Comparison of ENCODE assay signal across 8 cellular contexts in genomic region chr2:43609304-43609883, GRCh38. TPM values are rescaled to one million over a fixed set of nuclear protein-coding genes. Genes with fewer than 3 reads are reported as not detected.
DNase-seq lines count a peak whose midpoint lies in the region; FAIRE-seq and TF ChIP-seq lines count a peak whose summit lies in the region.

No MANE protein-coding gene starts in this region.

- no peaks in the 10 kb centered on the region for H3K27me3 ChIP-seq in bronchial epithelial cell (ENCODE audit: control insufficient read depth, insufficient read depth, low read length)

- H3K9me3 ChIP-seq in kidney (ENCODE audit: control insufficient read depth in 1 of 2, low read length in 2 of 2), result no peaks in the 10 kb centered on the region

- no peaks in the 10 kb centered on the region for H3K36me3 ChIP-seq in bronchial epithelial cell (ENCODE audit: control insufficient read depth, insufficient read depth, low read length)
- H3K36me3 ChIP-seq in kidney (ENCODE audit: control insufficient read depth in 1 of 2, insufficient read depth in 2 of 2, low read length in 2 of 2), result no peaks in the 10 kb centered on the region

- H3K27ac ChIP-seq in 22Rv1 (no peak overlapping the region), kidney (ENCODE audit: low read depth in 2 of 2, low read length in 2 of 2) (no peak overlapping the region)

- intact Hi-C loops in kidney (cut with DNase I), result no loop called here

- DNase-seq in Daoy (ENCODE audit: low read depth) (peak; percentile 52), HuH-7 (ENCODE audit: low spot score) (peak; percentile 40), RPMI7951 (ENCODE audit: low read depth) (peak; percentile 54), bronchial epithelial cell (ENCODE audit: low read depth) (peak; percentile 48), kidney (no peak), stromal cell of bone marrow (ENCODE audit: low read depth) (peak; percentile 28), NCI-H128 (lab: John Stamatoyannopoulos, UW; ENCODE audit: unreplicated experiment) (no peak)

- TF ChIP-seq CTCF in 22Rv1 (IDR thresholded peaks at IDR 0.05), result peak; percentile 71
- TF ChIP-seq CTCF in bronchial epithelial cell (IDR thresholded peaks at IDR 0.05; ENCODE audit: insufficient read depth, low read length, severe bottlenecking), result peak; percentile 61
- TF ChIP-seq CTCF in kidney (IDR thresholded peaks at IDR 0.05; ENCODE audit: borderline replicate concordance, extremely low read depth, insufficient read depth), result peak; percentile 75

- no peak for FAIRE-seq in bronchial epithelial cell (lab: Jason Lieb, UNC)
- FAIRE-seq in kidney (lab: Jason Lieb, UNC), result no peak

- H3K4me3 ChIP-seq in bronchial epithelial cell (ENCODE audit: low read depth, low read length) (no peak overlapping the region), kidney (ENCODE audit: low read length in 2 of 2) (no peak overlapping the region)

- no peak overlapping the region for H3K9ac ChIP-seq in kidney (ENCODE audit: low read length in 2 of 2)

- H3K4me1 ChIP-seq in kidney (ENCODE audit: control insufficient read depth in 1 of 2, insufficient read depth in 1 of 2, low read depth in 1 of 2, low read length in 2 of 2), result peaks cover 0 to 2% of the 10 kb centered on the region in 2 donors

RNA-seq across cellular contexts. Expression of gene THADA, which starts 13.6 kb away (rescaled TPM):
- total RNA-seq in Daoy (2014; rRNA removed; shearing (Covaris generic)), result 29.3 and 30.2 TPM in 2 replicates
- total RNA-seq in RPMI7951 (2014; rRNA removed; shearing (Covaris generic)), result 17.6 and 22.0 TPM in 2 replicates
- total RNA-seq in bronchial epithelial cell, result 22.1 and 25.8 TPM in 2 replicates
- total RNA-seq in kidney, result 45.1 TPM
- polyA plus RNA-seq in kidney (ENCODE audit: insufficient read depth, low read depth, low replicate concordance), result 21.4 TPM

RNA-seq across cellular contexts. Expression of gene PLEKHH2, which starts 27.7 kb away (rescaled TPM):
- total RNA-seq in Daoy (2014; rRNA removed; shearing (Covaris generic)), result 0.51 and 1.2 TPM in 2 replicates
- 0.59 and 0.72 TPM in 2 replicates for total RNA-seq in RPMI7951 (2014; rRNA removed; shearing (Covaris generic))
- total RNA-seq in bronchial epithelial cell, result 1.8 and 4.5 TPM in 2 replicates
- 25.0 TPM for total RNA-seq in kidney
- 4.3 TPM for polyA plus RNA-seq in kidney (ENCODE audit: insufficient read depth, low read depth, low replicate concordance)

Comparison
In these comparisons a context has a peak if more than half of its experiments do, and no peak if none do; other contexts are left out.
1. DNase-seq: peak in Daoy (single experiment), HuH-7 (single experiment), RPMI7951 (single experiment), bronchial epithelial cell (single experiment) and stromal cell of bone marrow (single experiment); none in kidney (single experiment) and NCI-H128 (single experiment).
2. Peak in every context shown above with its lines, with median percentiles within 50 percentile points of each other: CTCF ChIP-seq.